8 cellular contexts compared by ENCODE assay signal in genomic region chr19:13154911-13155471, GRCh38. TPM values are rescaled to one million over a fixed set of nuclear protein-coding genes. Genes with fewer than 3 reads are reported as not detected.
A peak's percentile ranks its signal among the peaks of the same experiment; 100 is the strongest.
DNase-seq lines count a peak whose midpoint lies in the region; ATAC-seq and TF ChIP-seq lines count a peak whose summit lies in the region.

No MANE protein-coding gene starts in this region.

- H3K27me3 Mint-ChIP-seq in activated CD4-positive, alpha-beta T cell treated with anti-CD3 and anti-CD28 coated beads, Interleukin-2, amount 10 ng/mL, durations not matched to agents 7 days and 5 days, result no peaks in the 10 kb centered on the region

- H3K9me3 ChIP-seq in lung (ENCODE audit: control insufficient read depth in 2 of 2, insufficient read depth in 1 of 2, low read length in 1 of 2), result no peaks in the 10 kb centered on the region

- POLR2A ChIA-PET in activated CD4-positive, alpha-beta T cell treated with anti-CD3 and anti-CD28 coated beads, Interleukin-2, amount 10 ng/mL, durations not matched to agents 7 days and 5 days (lab: Charles Lee), result interaction anchor here (0.6 to 1.4 kb wide), 4 partner anchors 9 to 1339 kb away, joined by 3 to 7 read pairs (median 6); no protein-coding TSS in a partner anchor

- ATAC-seq in lung (ENCODE audit: insufficient read depth, low FRiP score), result no peak

- peak overlapping the region; percentile 97 for H3K4me3 Mint-ChIP-seq in activated CD4-positive, alpha-beta T cell treated with anti-CD3 and anti-CD28 coated beads, Interleukin-2, amount 10 ng/mL, durations not matched to agents 7 days and 5 days

- WGBS in lung, 2 donors, result 1 to 2% methylated on average over 24 of the region's 24 CpGs

- H3K36me3 ChIP-seq in lung (ENCODE audit: control insufficient read depth in 2 of 2, insufficient read depth in 2 of 2, low read length in 2 of 2), result no peaks in the 10 kb centered on the region

- H3K4me1 Mint-ChIP-seq in activated CD4-positive, alpha-beta T cell treated with anti-CD3 and anti-CD28 coated beads, Interleukin-2, amount 10 ng/mL, durations not matched to agents 7 days and 5 days, result peaks cover 35% of the 10 kb centered on the region

- DNase-seq in NCI-H2107 (lab: John Stamatoyannopoulos, UW) (peak; percentile 60), dermis blood vessel endothelial cell (peak; percentile 80), lung (ENCODE audit: low spot score) (peak; percentile 90), Ammon's horn (ENCODE audit: low spot score) (no peak), 8988T (no peak)
- peak; percentile 78 for DNase-seq in activated CD4-positive, alpha-beta T cell treated with anti-CD3 and anti-CD28 coated beads, Interleukin-2, amount 10 ng/mL, durations not matched to agents 7 days and 5 days
- DNase-seq in stimulated activated CD8-positive, alpha-beta memory T cell treated with anti-CD3 and anti-CD28 coated beads, Interleukin-15, amount 100 ng/mL, for 4 hours (ENCODE audit: low read depth in 2 of 2), result peak; percentile 64 to 74

- H3K27ac Mint-ChIP-seq in activated CD4-positive, alpha-beta T cell treated with anti-CD3 and anti-CD28 coated beads, Interleukin-2, amount 10 ng/mL, durations not matched to agents 7 days and 5 days, result peak overlapping the region; percentile 100

- H3K4me3 ChIP-seq in GM12875 (ENCODE audit: low read depth, low read length), result peak overlapping the region; percentile 100
- H3K4me3 ChIP-seq in lung, result peak overlapping the region; percentile 95

- H3K4me1 ChIP-seq in lung (ENCODE audit: control insufficient read depth in 2 of 2, insufficient read depth in 2 of 2, low read length in 2 of 2), result no peaks in the 10 kb centered on the region

- H3K27ac ChIP-seq in lung (ENCODE audit: low read depth in 1 of 2, low read length in 1 of 2), result peak overlapping the region; percentile 88 to 98

- CTCF ChIA-PET in activated CD4-positive, alpha-beta T cell treated with anti-CD3 and anti-CD28 coated beads, Interleukin-2, amount 10 ng/mL, durations not matched to agents 7 days and 5 days (lab: Charles Lee), result interaction anchor here (0.8 to 1.5 kb wide), 8 partner anchors 9 to 51 kb away, joined by 3 to 7 read pairs (median 4); no protein-coding TSS in a partner anchor

- peak; percentile 60 for TF ChIP-seq CTCF in GM12875 (IDR thresholded peaks at IDR 0.05; ENCODE audit: borderline replicate concordance, insufficient read depth, low read depth, low read length)
- TF ChIP-seq CTCF in lung (IDR thresholded peaks at IDR 0.05; ENCODE audit: control extremely low read depth, extremely low read depth), result no peak

- H3K27me3 ChIP-seq in lung (ENCODE audit: control insufficient read depth, insufficient read depth), result no peaks in the 10 kb centered on the region

- peaks cover 34% of the 10 kb centered on the region for H3K36me3 Mint-ChIP-seq in activated CD4-positive, alpha-beta T cell treated with anti-CD3 and anti-CD28 coated beads, Interleukin-2, amount 10 ng/mL, durations not matched to agents 7 days and 5 days (ENCODE audit: low read depth)

- no peaks in the 10 kb centered on the region for H3K9me3 Mint-ChIP-seq in activated CD4-positive, alpha-beta T cell treated with anti-CD3 and anti-CD28 coated beads, Interleukin-2, amount 10 ng/mL, durations not matched to agents 7 days and 5 days

RNA-seq across cellular contexts. Expression of gene IER2, which starts 4.8 kb away (rescaled TPM):
- total RNA-seq in activated CD4-positive, alpha-beta T cell treated with anti-CD3 and anti-CD28 coated beads, Interleukin-2, amount 10 ng/mL, durations not matched to agents 7 days and 5 days, result 100 to 1,000 TPM; 167 to 188 TPM
- total RNA-seq in dermis blood vessel endothelial cell (25.5 and 30.8 TPM in 2 replicates), lung (10 to 100 TPM; 29.8 to 93.5 TPM)
- polyA plus RNA-seq in lung, result 100 to 1,000 TPM in 1 of 2 donors, 10 to 100 TPM in 1; 92.5 to 242 TPM

RNA-seq across cellular contexts. Expression of gene STX10, which starts 4.8 kb away (rescaled TPM):
- 10 to 100 TPM; 62.3 to 65.0 TPM for total RNA-seq in activated CD4-positive, alpha-beta T cell treated with anti-CD3 and anti-CD28 coated beads, Interleukin-2, amount 10 ng/mL, durations not matched to agents 7 days and 5 days
- total RNA-seq in dermis blood vessel endothelial cell, result 69.9 and 84.6 TPM in 2 replicates
- 10 to 100 TPM; 45.8 to 94.3 TPM for total RNA-seq in lung
- 100 to 1,000 TPM; 128 to 136 TPM for polyA plus RNA-seq in lung

RNA-seq across cellular contexts. Expression of gene NACC1, which starts 36.9 kb away (rescaled TPM):
- total RNA-seq in activated CD4-positive, alpha-beta T cell treated with anti-CD3 and anti-CD28 coated beads, Interleukin-2, amount 10 ng/mL, durations not matched to agents 7 days and 5 days, result 10 to 100 TPM; 57.8 to 63.8 TPM
- total RNA-seq in dermis blood vessel endothelial cell, result 35.9 and 136 TPM in 2 replicates
- 10 to 100 TPM; 18.4 to 94.8 TPM for total RNA-seq in lung
- polyA plus RNA-seq in lung, result 10 to 100 TPM; 51.6 to 64.9 TPM

RNA-seq across cellular contexts. Expression of gene TRMT1, which starts 38.5 kb away (rescaled TPM):
- 10 to 100 TPM; 44.7 to 58.3 TPM for total RNA-seq in activated CD4-positive, alpha-beta T cell treated with anti-CD3 and anti-CD28 coated beads, Interleukin-2, amount 10 ng/mL, durations not matched to agents 7 days and 5 days
- 44.7 and 47.0 TPM in 2 replicates for total RNA-seq in dermis blood vessel endothelial cell
- 10 to 100 TPM; 14.4 to 41.4 TPM for total RNA-seq in lung
- 10 to 100 TPM; 46.1 to 48.2 TPM for polyA plus RNA-seq in lung

RNA-seq across cellular contexts. Expression of gene LYL1, which starts 52.3 kb away (rescaled TPM):
- 1 to 10 TPM; 2.3 to 2.5 TPM for total RNA-seq in activated CD4-positive, alpha-beta T cell treated with anti-CD3 and anti-CD28 coated beads, Interleukin-2, amount 10 ng/mL, durations not matched to agents 7 days and 5 days
- total RNA-seq in dermis blood vessel endothelial cell (51.8 and 55.0 TPM in 2 replicates), lung (10 to 100 TPM; 12.9 to 25.9 TPM)
- 10 to 100 TPM; 15.5 to 34.1 TPM for polyA plus RNA-seq in lung

Comparison
In these comparisons a context has a peak if more than half of its experiments do, and no peak if none do; other contexts are left out.
1. DNase-seq: peak in NCI-H2107 (single experiment), activated CD4-positive, alpha-beta T cell treated with anti-CD3 and anti-CD28 coated beads, Interleukin-2, amount 10 ng/mL, durations not matched to agents 7 days and 5 days (single experiment), dermis blood vessel endothelial cell (single experiment), lung (single experiment) and stimulated activated CD8-positive, alpha-beta memory T cell treated with anti-CD3 and anti-CD28 coated beads, Interleukin-15, amount 100 ng/mL, for 4 hours (2 of 2); none in Ammon's horn (single experiment) and 8988T (single experiment).